In the genomic region with DNA sequence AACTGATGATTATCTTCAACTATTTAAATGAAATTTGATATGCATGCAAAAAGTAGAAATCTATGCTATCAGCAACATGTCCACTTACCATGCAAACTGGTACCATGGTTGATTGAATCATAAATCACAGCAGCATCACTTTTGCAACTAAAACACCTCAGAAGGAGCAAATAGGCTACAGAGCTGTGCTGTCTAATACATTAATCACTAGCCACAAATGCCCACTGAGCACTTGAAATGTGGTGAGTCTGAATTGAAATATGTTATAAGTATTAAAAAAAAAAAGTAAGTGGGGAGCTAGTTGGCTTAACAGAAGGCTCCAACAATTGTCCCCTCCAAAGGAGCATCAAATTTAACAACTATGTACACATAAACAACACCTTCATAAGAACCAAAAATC, we compare ENCODE assay signal across 29 cellular contexts.
"Had no signal": no experiment of that assay in that cellular context is flagged by ENCODE, and none has a peak within 500 bp of the region (broad histone marks: within the 10 kb centered on the region; RNA-seq: fewer than 3 reads in every experiment).

No MANE protein-coding gene starts in this region.

- H3K27me3 ChIP-seq: ascending aorta, brain microvascular endothelial cell, cardiac muscle cell, MG63, Peyer's patch had no signal

- H3K4me3 ChIP-seq: ascending aorta, cardiac muscle cell, MG63, Peyer's patch, SJSA1 had no signal

- H3K27ac ChIP-seq: ascending aorta, brain microvascular endothelial cell, cardiac muscle cell, Peyer's patch, SJSA1, VCaP had no signal

- H3K36me3 ChIP-seq: ascending aorta, brain microvascular endothelial cell, cardiac muscle cell, MG63, Peyer's patch, SJSA1 had no signal

- DNase-seq: activated CD4-positive, alpha-beta memory T cell treated with anti-CD3 and anti-CD28 coated beads for 36 hours; activated CD4-positive, alpha-beta T cell treated with anti-CD3 and anti-CD28 coated beads, Interleukin-2, amount 10 ng/mL, durations not matched to agents 7 days and 5 days; activated CD4-positive, CD25-positive, alpha-beta regulatory T cell; activated CD8-positive, alpha-beta memory T cell treated with anti-CD3 and anti-CD28 coated beads for 24 hours; activated effector memory CD4-positive, alpha-beta T cell treated with anti-CD3 and anti-CD28 coated beads, Interleukin-2, amount 50 U/mL, for 16 hours; activated naive CD4-positive, alpha-beta T cell treated with Interleukin-2 at 50 U/mL for 16 hours; activated naive CD8-positive, alpha-beta T cell treated with anti-CD3 and anti-CD28 coated beads, Interleukin-2, amount 50 U/mL, for 24 hours; activated T-cell treated with anti-CD3 and anti-CD28 coated beads, Interleukin-2, amount 50 U/mL, for 4 hours; amniotic stem cell; brain microvascular endothelial cell; Kasumi-1; MG63; MV-4-11; NCI-H1092 treated with DMSO at 0.1 percent for 48 hours; NCI-H1417 treated with DMSO at 0.1 percent for 48 hours; NCI-H1694; NCI-H2081; NCI-H446; NCI-H524; Peyer's patch; SHP77; T-cell; T-helper 2 cell; T1000 had no signal

- ATAC-seq: activated naive CD4-positive, alpha-beta T cell treated with anti-CD3 and anti-CD28 coated beads, Interleukin-2, amount 50 U/mL, for 72 hours; activated naive CD8-positive, alpha-beta T cell treated with anti-CD3 and anti-CD28 coated beads, Interleukin-2, amount 50 U/mL, for 24 hours; activated T-cell treated with anti-CD3 and anti-CD28 coated beads, Interleukin-2, amount 50 U/mL, for 4 hours; T-cell had no signal

- H3K4me1 ChIP-seq: ascending aorta, Peyer's patch, SJSA1 had no signal

- H3K9me3 ChIP-seq: ascending aorta, MG63, Peyer's patch, SJSA1 had no signal
